Comparison of ENCODE assay signal across 1 cellular context in the genomic region with DNA sequence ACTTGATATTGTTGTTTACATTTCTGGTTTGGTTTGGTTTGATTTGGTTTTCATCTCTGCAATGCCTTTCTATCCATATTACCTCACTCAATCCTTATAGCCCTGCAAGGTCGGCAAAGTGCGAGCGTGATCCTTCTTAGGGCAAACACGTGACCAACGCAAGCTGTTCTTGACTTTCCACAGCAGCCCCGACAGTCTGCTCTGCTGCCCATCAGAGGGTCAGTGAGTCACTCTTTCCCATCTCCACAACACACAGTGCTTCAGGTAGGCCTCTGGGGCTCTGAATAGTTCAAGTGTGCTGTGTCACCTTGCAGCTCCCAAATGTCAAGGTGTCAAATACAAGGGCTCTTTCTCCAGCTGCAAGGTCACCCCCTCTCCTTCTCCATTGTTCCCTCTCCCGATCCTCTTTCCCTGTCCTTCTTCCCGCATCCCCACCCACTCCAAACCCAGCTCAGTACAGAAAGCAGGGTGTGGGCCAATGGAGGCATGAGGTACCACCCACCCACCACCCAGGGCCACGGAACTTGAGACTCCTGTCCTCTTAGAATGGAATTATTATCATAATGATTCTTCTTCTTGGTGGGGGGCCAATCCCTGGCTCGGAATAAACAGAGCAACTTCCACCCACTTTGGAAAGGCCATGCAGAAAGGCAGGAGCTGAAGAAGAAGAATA.
TF ChIP-seq lines count a peak whose summit lies in the region.

No MANE protein-coding gene starts in this region.

TF ChIP-seq in GM23338, 12 proteins besides CTCF, POLR2A, EP300 and RAD21:
- TF ChIP-seq, protein P1, sequence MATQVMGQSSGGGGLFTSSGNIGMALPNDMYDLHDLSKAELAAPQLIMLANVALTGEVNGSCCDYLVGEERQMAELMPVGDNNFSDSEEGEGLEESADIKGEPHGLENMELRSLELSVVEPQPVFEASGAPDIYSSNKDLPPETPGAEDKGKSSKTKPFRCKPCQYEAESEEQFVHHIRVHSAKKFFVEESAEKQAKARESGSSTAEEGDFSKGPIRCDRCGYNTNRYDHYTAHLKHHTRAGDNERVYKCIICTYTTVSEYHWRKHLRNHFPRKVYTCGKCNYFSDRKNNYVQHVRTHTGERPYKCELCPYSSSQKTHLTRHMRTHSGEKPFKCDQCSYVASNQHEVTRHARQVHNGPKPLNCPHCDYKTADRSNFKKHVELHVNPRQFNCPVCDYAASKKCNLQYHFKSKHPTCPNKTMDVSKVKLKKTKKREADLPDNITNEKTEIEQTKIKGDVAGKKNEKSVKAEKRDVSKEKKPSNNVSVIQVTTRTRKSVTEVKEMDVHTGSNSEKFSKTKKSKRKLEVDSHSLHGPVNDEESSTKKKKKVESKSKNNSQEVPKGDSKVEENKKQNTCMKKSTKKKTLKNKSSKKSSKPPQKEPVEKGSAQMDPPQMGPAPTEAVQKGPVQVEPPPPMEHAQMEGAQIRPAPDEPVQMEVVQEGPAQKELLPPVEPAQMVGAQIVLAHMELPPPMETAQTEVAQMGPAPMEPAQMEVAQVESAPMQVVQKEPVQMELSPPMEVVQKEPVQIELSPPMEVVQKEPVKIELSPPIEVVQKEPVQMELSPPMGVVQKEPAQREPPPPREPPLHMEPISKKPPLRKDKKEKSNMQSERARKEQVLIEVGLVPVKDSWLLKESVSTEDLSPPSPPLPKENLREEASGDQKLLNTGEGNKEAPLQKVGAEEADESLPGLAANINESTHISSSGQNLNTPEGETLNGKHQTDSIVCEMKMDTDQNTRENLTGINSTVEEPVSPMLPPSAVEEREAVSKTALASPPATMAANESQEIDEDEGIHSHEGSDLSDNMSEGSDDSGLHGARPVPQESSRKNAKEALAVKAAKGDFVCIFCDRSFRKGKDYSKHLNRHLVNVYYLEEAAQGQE (IDR thresholded peaks at IDR 0.05; ENCODE audit: unreplicated experiment), result no peak
- no peak for TF ChIP-seq STAT1 (IDR thresholded peaks at IDR 0.05; ENCODE audit: unreplicated experiment)
- no peak for TF ChIP-seq ZNF331 (CRISPR knock-in tag; IDR thresholded peaks at IDR 0.05; ENCODE audit: low read depth)
- no peak for TF ChIP-seq JUNB (IDR thresholded peaks at IDR 0.05; ENCODE audit: unreplicated experiment)
- TF ChIP-seq ZNF114 (CRISPR knock-in tag; IDR thresholded peaks at IDR 0.05), result no peak
